In genomic region chr9:99259231-99259918, GRCh38 we compare ENCODE assay signal across 8 cellular contexts. TPM values are rescaled to one million over a fixed set of nuclear protein-coding genes. Genes with fewer than 3 reads are reported as not detected.
DNase-seq lines count a peak whose midpoint lies in the region; ATAC-seq, FAIRE-seq and TF ChIP-seq lines count a peak whose summit lies in the region.

No MANE protein-coding gene starts in this region.

- no peak for ATAC-seq in HG03457 (IDR thresholded peaks at IDR 0.05; ENCODE audit: unreplicated experiment)

- peak overlapping the region; percentile 49 to 62 for H3K9ac ChIP-seq in kidney (ENCODE audit: low read length in 2 of 2)

- H3K4me1 ChIP-seq in kidney (ENCODE audit: control insufficient read depth in 1 of 2, insufficient read depth in 1 of 2, low read depth in 1 of 2, low read length in 2 of 2) (peaks cover 7 to 8% of the 10 kb centered on the region in 2 donors), spleen (peaks cover 0 to 16% (median 11%) of the 10 kb centered on the region in 6 donors)

- no peak for FAIRE-seq in kidney (lab: Jason Lieb, UNC)

- H3K4me3 ChIP-seq in kidney (ENCODE audit: low read length in 2 of 2) = peak overlapping the region; percentile 64 to 74
- peak overlapping the region in 5 of 8 donors; percentile 4 to 52 (median 22) for H3K4me3 ChIP-seq in spleen

- DNase-seq in stimulated activated CD4-positive, alpha-beta T cell treated with anti-CD3 and anti-CD28 coated beads, Interleukin-12 subunit alpha, Interleukin-12 subunit beta, amount 100 ng/mL, for 4 hours = peak; percentile 22
- no peak for DNase-seq in stimulated activated CD4-positive, alpha-beta T cell treated with anti-CD3 and anti-CD28 coated beads, Interleukin-2, amount 100 ng/mL, for 48 hours
- DNase-seq in SW480 (ENCODE audit: low spot score) (peak; percentile 7), kidney (peak; percentile 92), spleen (peak; percentile 87), RKO (ENCODE audit: low spot score) (no peak)
- peak; percentile 16 for DNase-seq in central memory CD4-positive, alpha-beta T cell

- no peak for TF ChIP-seq POLR2A in spleen (IDR thresholded peaks at IDR 0.05)

- peak overlapping the region; percentile 80 to 85 for H3K27ac ChIP-seq in kidney (ENCODE audit: low read depth in 2 of 2, low read length in 2 of 2)
- peak overlapping the region in 6 of 8 donors; percentile 29 to 63 (median 44) for H3K27ac ChIP-seq in spleen

- TF ChIP-seq CTCF in kidney (IDR thresholded peaks at IDR 0.05; ENCODE audit: borderline replicate concordance, extremely low read depth, insufficient read depth) (no peak), spleen (IDR thresholded peaks at IDR 0.05 in 8 of 11, conservative IDR thresholded peaks at IDR 0.05 in 3 of 11) (no peak)

- 35 to 57% (median 40%) methylated on average over 25 to 27 of the region's 27 CpGs for WGBS in spleen, 5 donors

- H3K36me3 ChIP-seq in kidney (ENCODE audit: control insufficient read depth in 1 of 2, insufficient read depth in 2 of 2, low read length in 2 of 2) (no peaks in the 10 kb centered on the region), spleen (no peaks in the 10 kb centered on the region)

- intact Hi-C loops in kidney (cut with DNase I) = no loop called here
- intact Hi-C loops in spleen (cut with DNase I; ENCODE audit: low total_unique reads) = no loop called here

- no peaks in the 10 kb centered on the region for H3K27me3 ChIP-seq in spleen (replicated peaks in 1 of 7)

- no peaks in the 10 kb centered on the region for H3K9me3 ChIP-seq in kidney (ENCODE audit: control insufficient read depth in 1 of 2, low read length in 2 of 2)
- H3K9me3 ChIP-seq in spleen = no peaks in the 10 kb centered on the region

RNA-seq across cellular contexts. Expression of gene SEC61B, which starts 37.3 kb away (rescaled TPM):
- total RNA-seq in kidney (118 TPM), spleen (100 to 1,000 TPM in 1 of 7 donors, 10 to 100 TPM in 6; 70.4 to 147 (median 86.9) TPM)
- polyA plus RNA-seq in kidney (ENCODE audit: insufficient read depth, low read depth, low replicate concordance) (328 TPM), spleen (100 to 1,000 TPM; 175 to 244 (median 244) TPM)

RNA-seq across cellular contexts. Expression of gene ALG2, which starts 37.6 kb away (rescaled TPM):
- total RNA-seq in kidney (38.7 TPM), spleen (10 to 100 TPM; 24.6 to 39.5 (median 27.2) TPM)
- polyA plus RNA-seq in kidney (ENCODE audit: insufficient read depth, low read depth, low replicate concordance) (40.5 TPM), spleen (10 to 100 TPM; 15.4 to 17.7 (median 16.9) TPM)

Comparison
In these comparisons a context has a peak if more than half of its experiments do, and no peak if none do; other contexts are left out.
1. DNase-seq: peak in stimulated activated CD4-positive, alpha-beta T cell treated with anti-CD3 and anti-CD28 coated beads, Interleukin-12 subunit alpha, Interleukin-12 subunit beta, amount 100 ng/mL, for 4 hours (single experiment), SW480 (single experiment), central memory CD4-positive, alpha-beta T cell (single experiment), kidney (single experiment) and spleen (single experiment); none in stimulated activated CD4-positive, alpha-beta T cell treated with anti-CD3 and anti-CD28 coated beads, Interleukin-2, amount 100 ng/mL, for 48 hours (0 of 2) and RKO (single experiment).